ENCODE assay signal across 10 cellular contexts in the genomic region with DNA sequence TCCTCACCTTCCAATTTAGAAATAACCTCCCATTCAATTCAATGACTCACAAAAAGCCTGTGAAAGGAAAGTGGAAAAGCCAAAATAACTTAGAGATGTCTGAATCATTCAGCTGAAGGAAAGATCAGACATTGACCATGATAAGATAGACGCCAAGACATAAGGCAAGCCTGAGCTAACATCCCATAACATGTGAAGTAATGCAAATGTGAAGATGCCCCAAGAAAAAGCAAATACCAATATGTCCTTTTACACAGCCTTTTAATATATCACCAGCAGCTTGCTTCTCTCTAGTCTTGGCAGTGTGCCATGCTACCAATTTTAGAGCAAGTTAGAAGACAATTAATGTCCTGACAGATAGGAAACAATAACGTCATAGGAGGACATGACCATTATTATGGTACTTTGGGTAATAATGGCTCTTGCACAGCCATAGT. TPM values are rescaled to one million over a fixed set of nuclear protein-coding genes. Genes with fewer than 3 reads are reported as not detected.
DNase-seq lines count a peak whose midpoint lies in the region; ATAC-seq and TF ChIP-seq lines count a peak whose summit lies in the region.
"Had no signal": no experiment of that assay in that cellular context is flagged by ENCODE, and none has a peak within 500 bp of the region (broad histone marks: within the 10 kb centered on the region; RNA-seq: fewer than 3 reads in every experiment).

No MANE protein-coding gene starts in this region.

- H3K27ac Mint-ChIP-seq in activated CD8-positive, alpha-beta memory T cell treated with anti-CD3 and anti-CD28 coated beads, Interleukin-2, amount 10 ng/mL, durations not matched to agents 7 days and 5 days, result peak overlapping the region; percentile 21
- H3K27ac Mint-ChIP-seq: activated naive CD4-positive, alpha-beta T cell treated with anti-CD3 and anti-CD28 coated beads for 36 hours had no signal

- 35% methylated on average over 2 of the region's 2 CpGs for WGBS in smooth muscle cell (ENCODE audit: low lambda C conversion rate)

- ATAC-seq in activated CD8-positive, alpha-beta memory T cell treated with anti-CD3 and anti-CD28 coated beads, Interleukin-2, amount 10 ng/mL, durations not matched to agents 7 days and 5 days, result no peak
- no peak for ATAC-seq in GM21723 (IDR thresholded peaks at IDR 0.05; ENCODE audit: unreplicated experiment)

- TF ChIP-seq CTCF in smooth muscle cell (IDR thresholded peaks at IDR 0.05; ENCODE audit: borderline replicate concordance, insufficient read depth, poor library complexity, severe bottlenecking), result no peak

- peaks cover 49% of the 10 kb centered on the region for H3K4me1 Mint-ChIP-seq in activated CD8-positive, alpha-beta memory T cell treated with anti-CD3 and anti-CD28 coated beads, Interleukin-2, amount 10 ng/mL, durations not matched to agents 7 days and 5 days

- H3K79me2 ChIP-seq in smooth muscle cell (ENCODE audit: low read depth), result peaks cover 25% of the 10 kb centered on the region

- H3K36me3 ChIP-seq in smooth muscle cell (ENCODE audit: low read depth), result no peaks in the 10 kb centered on the region

- DNase-seq in activated CD8-positive, alpha-beta memory T cell treated with anti-CD3 and anti-CD28 coated beads, Interleukin-2, amount 10 ng/mL, durations not matched to agents 7 days and 5 days, result no peak
- DNase-seq in activated CD8-positive, alpha-beta memory T cell treated with anti-CD3 and anti-CD28 coated beads, Interleukin-2, amount 50 U/mL, for 48 hours, result no peak
- DNase-seq in OCI-M1 (lab: John Stamatoyannopoulos, UW), result peak; percentile 41
- no peak for DNase-seq in epithelial cell of prostate (ENCODE audit: low read depth, low spot score)
- no peak for DNase-seq in smooth muscle cell (lab: John Stamatoyannopoulos, UW; ENCODE audit: unreplicated experiment)
- no peak for DNase-seq in AML-193 (lab: John Stamatoyannopoulos, UW)
- no peak for DNase-seq in NK-92 (lab: John Stamatoyannopoulos, UW; ENCODE audit: unreplicated experiment)
- DNase-seq: activated naive CD4-positive, alpha-beta T cell treated with anti-CD3 and anti-CD28 coated beads for 36 hours; stimulated activated CD4-positive, alpha-beta T cell treated with anti-CD3 and anti-CD28 coated beads, Interleukin-2, amount 100 ng/mL, for 48 hours had no signal

- H3K9me3 ChIP-seq in smooth muscle cell (replicated peaks; ENCODE audit: low read depth), result no peaks in the 10 kb centered on the region

- H3K9ac ChIP-seq in smooth muscle cell (ENCODE audit: low read depth), result no peak overlapping the region

- H3K27me3 ChIP-seq in smooth muscle cell (ENCODE audit: low read depth), result no peaks in the 10 kb centered on the region

- no peak overlapping the region for H3K4me3 Mint-ChIP-seq in activated CD8-positive, alpha-beta memory T cell treated with anti-CD3 and anti-CD28 coated beads, Interleukin-2, amount 10 ng/mL, durations not matched to agents 7 days and 5 days
- H3K4me3 Mint-ChIP-seq: activated naive CD4-positive, alpha-beta T cell treated with anti-CD3 and anti-CD28 coated beads for 36 hours had no signal

- H3K36me3 Mint-ChIP-seq in activated CD8-positive, alpha-beta memory T cell treated with anti-CD3 and anti-CD28 coated beads, Interleukin-2, amount 10 ng/mL, durations not matched to agents 7 days and 5 days, result peaks cover 2% of the 10 kb centered on the region

- H3K4me1 ChIP-seq in smooth muscle cell (ENCODE audit: low read depth), result peaks cover 28% of the 10 kb centered on the region

- peak overlapping the region; percentile 3 for H3K27ac ChIP-seq in epithelial cell of prostate
- peak overlapping the region; percentile 91 for H3K27ac ChIP-seq in smooth muscle cell (ENCODE audit: low read depth)

- no peaks in the 10 kb centered on the region for H3K9me3 Mint-ChIP-seq in activated CD8-positive, alpha-beta memory T cell treated with anti-CD3 and anti-CD28 coated beads, Interleukin-2, amount 10 ng/mL, durations not matched to agents 7 days and 5 days (ENCODE audit: low read depth)
- H3K9me3 Mint-ChIP-seq: activated naive CD4-positive, alpha-beta T cell treated with anti-CD3 and anti-CD28 coated beads for 36 hours had no signal

- peak overlapping the region; percentile 79 for H3K4me2 ChIP-seq in smooth muscle cell

- peaks cover 16% of the 10 kb centered on the region for H4K20me1 ChIP-seq in smooth muscle cell (ENCODE audit: low read depth)

- CTCF ChIA-PET in activated CD8-positive, alpha-beta memory T cell treated with anti-CD3 and anti-CD28 coated beads, Interleukin-2, amount 10 ng/mL, durations not matched to agents 7 days and 5 days (lab: Charles Lee), result interaction anchor here (1.1 to 1.7 kb wide), 3 partner anchors 165 to 288 kb away, joined by 3 to 5 read pairs (median 3); no protein-coding TSS in a partner anchor

- H3K4me3 ChIP-seq in smooth muscle cell, result no peak overlapping the region

- H3F3A ChIP-seq in smooth muscle cell (ENCODE audit: low read depth), result peaks cover 23% of the 10 kb centered on the region

- H2AFZ ChIP-seq in smooth muscle cell (ENCODE audit: low read depth), result no peak overlapping the region

- H3K27me3 Mint-ChIP-seq in activated CD8-positive, alpha-beta memory T cell treated with anti-CD3 and anti-CD28 coated beads, Interleukin-2, amount 10 ng/mL, durations not matched to agents 7 days and 5 days, result no peaks in the 10 kb centered on the region

RNA-seq across cellular contexts. Expression of gene NUMB, which starts 2.4 kb away (rescaled TPM):
- total RNA-seq in activated CD8-positive, alpha-beta memory T cell treated with anti-CD3 and anti-CD28 coated beads, Interleukin-2, amount 10 ng/mL, durations not matched to agents 7 days and 5 days, result 10 to 100 TPM; 44.8 to 45.2 TPM
- 34.5 and 39.7 TPM in 2 replicates for total RNA-seq in smooth muscle cell
- 54.6 and 57.4 TPM in 2 replicates for polyA plus RNA-seq in smooth muscle cell

RNA-seq across cellular contexts. Expression of gene RIOX1, which starts 30.0 kb away (rescaled TPM):
- total RNA-seq in activated CD8-positive, alpha-beta memory T cell treated with anti-CD3 and anti-CD28 coated beads, Interleukin-2, amount 10 ng/mL, durations not matched to agents 7 days and 5 days, result 10 to 100 TPM; 20.7 to 25.6 TPM
- 2.7 and 5.7 TPM in 2 replicates for total RNA-seq in smooth muscle cell
- 7.9 and 10.6 TPM in 2 replicates for polyA plus RNA-seq in smooth muscle cell
